ENCODE assay signal across 25 cellular contexts in genomic region chr18:37383036-37383788, GRCh38.
DNase-seq lines count a peak whose midpoint lies in the region; ATAC-seq, FAIRE-seq and TF ChIP-seq lines count a peak whose summit lies in the region.
"Had no signal": no experiment of that assay in that cellular context is flagged by ENCODE, and none has a peak within 500 bp of the region (broad histone marks: within the 10 kb centered on the region; RNA-seq: fewer than 3 reads in every experiment).

No MANE protein-coding gene starts in this region.

- no peak overlapping the region for H4K5ac ChIP-seq in mesendoderm (ENCODE audit: low read length)

- no peak overlapping the region for H2AK5ac ChIP-seq in mesendoderm (ENCODE audit: low read length)

- H3K56ac ChIP-seq in mesendoderm (ENCODE audit: low read length): no peak overlapping the region

- TF ChIP-seq POLR2A in H54 (IDR thresholded peaks at IDR 0.05; ENCODE audit: low read depth, low read length): no peak

- H3K27me3 ChIP-seq in H7 (ENCODE audit: control insufficient read depth, insufficient read depth, low read length): no peaks in the 10 kb centered on the region
- H3K27me3 ChIP-seq in mesendoderm (ENCODE audit: insufficient read depth, low read length, poor library complexity): no peaks in the 10 kb centered on the region
- H3K27me3 ChIP-seq: body of pancreas had no signal

- H2BK120ac ChIP-seq in mesendoderm (ENCODE audit: low read depth, low read length): no peak overlapping the region

- H3K4me3 ChIP-seq in AG09309 (ENCODE audit: control insufficient read depth, low read depth, low read length): no peak overlapping the region
- H3K4me3 ChIP-seq in H7 (ENCODE audit: insufficient read depth, low read depth, low read length): no peak overlapping the region
- H3K4me3 ChIP-seq in mesendoderm (ENCODE audit: low read length): no peak overlapping the region
- H3K4me3 ChIP-seq: body of pancreas had no signal

- H4K8ac ChIP-seq in mesendoderm (ENCODE audit: low read depth, low read length): no peak overlapping the region

- DNase-seq in AG09309 (ENCODE audit: low read depth) (no peak), H7 (peak; percentile 70), mesendoderm (peak; percentile 26), occipital lobe (lab: John Stamatoyannopoulos, UW) (no peak), GM19238 (ENCODE audit: insufficient read length, low spot score) (no peak), H54 (ENCODE audit: insufficient read length, low spot score) (no peak), KG1 (lab: John Stamatoyannopoulos, UW) (no peak)
- DNase-seq: activated naive CD8-positive, alpha-beta T cell treated with anti-CD3 and anti-CD28 coated beads for 36 hours; AML-193; body of pancreas; Calu3; KBM-7; left colon; NCI-H1048; NCI-H2081; NCI-H510A; right cardiac atrium; SHP77 treated with DMSO at 0.1 percent for 48 hours; stimulated activated naive CD4-positive, alpha-beta T cell treated with Interleukin-2 at 50 U/mL for 16 hours; T-helper 17 cell; trophoblast cell had no signal

- H3K4me1 ChIP-seq in mesendoderm (ENCODE audit: control insufficient read depth, low read depth, low read length): no peaks in the 10 kb centered on the region
- H3K4me1 ChIP-seq: body of pancreas had no signal

- H3K4ac ChIP-seq in mesendoderm (ENCODE audit: low read depth, low read length): no peak overlapping the region

- H2BK15ac ChIP-seq in mesendoderm (replicated peaks; ENCODE audit: low read depth): no peak overlapping the region

- ATAC-seq in SK-N-SH treated with all-trans-retinoic acid at 6 μM for 48 hours: peak; percentile 46; the same call in 2 of the 3 replicates
- ATAC-seq: activated CD4-positive, CD25-positive, alpha-beta regulatory T cell treated with anti-CD3 and anti-CD28 coated beads, Interleukin-2, amount 50 U/mL, for 24 hours; body of pancreas; left colon; right cardiac atrium; T-helper 17 cell had no signal

- no peak overlapping the region for H3K23ac ChIP-seq in mesendoderm (ENCODE audit: low read length)

- no CpG with 5 or more reads among the region's 8 CpGs for WGBS in mesendoderm (ENCODE audit: extremely low coverage, insufficient coverage, low lambda C conversion rate)

- TF ChIP-seq CTCF in AG09309 (IDR thresholded peaks at IDR 0.05; ENCODE audit: control insufficient read depth, insufficient read depth, low read depth, low read length, missing control alignments): peak; percentile 13

- H3K27ac ChIP-seq in mesendoderm (ENCODE audit: low read depth, low read length): no peak overlapping the region
- H3K27ac ChIP-seq: body of pancreas, HL-60, neutrophil had no signal

- H3K18ac ChIP-seq in mesendoderm (ENCODE audit: low read length): no peak overlapping the region

- no peak overlapping the region for H2BK5ac ChIP-seq in mesendoderm (ENCODE audit: low read length)

- no peaks in the 10 kb centered on the region for H3K79me2 ChIP-seq in mesendoderm (ENCODE audit: control insufficient read depth, insufficient read depth, low read length)

- no peaks in the 10 kb centered on the region for H3K36me3 ChIP-seq in H7 (replicated peaks; ENCODE audit: control insufficient read depth, insufficient read depth, low read length)
- no peaks in the 10 kb centered on the region for H3K36me3 ChIP-seq in mesendoderm (ENCODE audit: control insufficient read depth, insufficient read depth, low read length)
- H3K36me3 ChIP-seq: neutrophil had no signal

- H3K9ac ChIP-seq in mesendoderm (ENCODE audit: low read length): no peak overlapping the region

- H3K79me1 ChIP-seq in mesendoderm (ENCODE audit: low read length): no peaks in the 10 kb centered on the region

- no peak for FAIRE-seq in H54 (lab: Jason Lieb, UNC)

- no peak overlapping the region for H3K4me2 ChIP-seq in mesendoderm (ENCODE audit: low read length)

TF ChIP-seq in SK-N-SH treated with all-trans-retinoic acid at 6 μM for 48 hours, 23 proteins besides CTCF, POLR2A, EP300 and RAD21:
- TF ChIP-seq ZNF565 (CRISPR knock-in tag; conservative IDR thresholded peaks at IDR 0.05; ENCODE audit: low read depth) (no peak), ZFP30 (CRISPR knock-in tag; IDR thresholded peaks at IDR 0.05) (no peak), PPARA (CRISPR knock-in tag; IDR thresholded peaks at IDR 0.05; ENCODE audit: borderline replicate concordance) (no peak), TSHZ2 (CRISPR knock-in tag; IDR thresholded peaks at IDR 0.05) (no peak), CSDC2 (CRISPR knock-in tag; IDR thresholded peaks at IDR 0.05) (no peak), PATZ1 (CRISPR knock-in tag; IDR thresholded peaks at IDR 0.05; ENCODE audit: borderline replicate concordance) (no peak), BACH2 (CRISPR knock-in tag; IDR thresholded peaks at IDR 0.05; ENCODE audit: borderline replicate concordance) (no peak), CSRNP3 (CRISPR knock-in tag; IDR thresholded peaks at IDR 0.05) (no peak), ZC3H10 (CRISPR knock-in tag; IDR thresholded peaks at IDR 0.05) (no peak), SNAI2 (CRISPR knock-in tag; IDR thresholded peaks at IDR 0.05) (no peak), ZNF70 (CRISPR knock-in tag; IDR thresholded peaks at IDR 0.05) (no peak), TOX (CRISPR knock-in tag; IDR thresholded peaks at IDR 0.05; ENCODE audit: borderline replicate concordance) (no peak), OSR1 (CRISPR knock-in tag; IDR thresholded peaks at IDR 0.05) (no peak), ISL1 (CRISPR knock-in tag; IDR thresholded peaks at IDR 0.05) (no peak), TCF4 (CRISPR knock-in tag; IDR thresholded peaks at IDR 0.05; ENCODE audit: borderline replicate concordance) (no peak), ZNF8 (CRISPR knock-in tag; IDR thresholded peaks at IDR 0.05) (no peak), ARNTL (CRISPR knock-in tag; IDR thresholded peaks at IDR 0.05; ENCODE audit: borderline replicate concordance, low read depth) (no peak)

Comparison
In these comparisons a context has a peak if more than half of its experiments do, and no peak if none do; other contexts are left out.
1. DNase-seq: peak in H7 (single experiment) and mesendoderm (single experiment); none in AG09309 (single experiment), occipital lobe (single experiment), GM19238 (single experiment), H54 (single experiment) and KG1 (single experiment).